13 cellular contexts compared by ENCODE assay signal in the genomic region with DNA sequence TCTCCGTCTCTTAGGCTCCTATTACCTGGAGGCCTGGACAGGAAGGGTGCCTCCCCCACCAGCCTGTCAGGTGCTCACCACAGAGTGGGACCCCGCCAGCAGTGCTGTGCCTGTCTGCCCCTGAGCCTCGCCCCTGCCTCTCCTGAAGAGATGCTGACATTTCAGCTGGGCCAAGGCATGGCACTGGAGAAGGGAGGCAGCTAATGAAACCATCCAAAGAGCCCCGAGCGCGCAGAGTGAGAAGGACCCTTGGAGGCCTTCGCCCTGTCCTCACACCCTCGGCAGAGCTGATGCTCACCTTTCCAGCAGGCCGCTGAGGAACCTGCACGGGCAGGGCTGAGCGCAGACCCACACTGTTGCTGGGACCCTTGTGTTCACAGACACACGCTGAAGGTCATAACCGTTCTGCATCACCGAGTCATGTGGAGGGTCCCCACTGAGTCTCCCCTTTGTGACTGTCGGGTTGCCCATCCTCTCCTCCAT. TPM values are rescaled to one million over a fixed set of nuclear protein-coding genes. Genes with fewer than 3 reads are reported as not detected.
DNase-seq lines count a peak whose midpoint lies in the region; ATAC-seq and TF ChIP-seq lines count a peak whose summit lies in the region.
"Had no signal": no experiment of that assay in that cellular context is flagged by ENCODE, and none has a peak within 500 bp of the region (broad histone marks: within the 10 kb centered on the region; RNA-seq: fewer than 3 reads in every experiment).

No MANE protein-coding gene starts in this region.

- H3K4me2 ChIP-seq in BLaER1 treated with 17β-estradiol and CSF1 and Interleukin-3, amounts not matched to agents 10 nM and 100 nM, result peak overlapping the region; percentile 82 to 100 (median 96)

- H3K9me3 ChIP-seq in BLaER1 treated with 17β-estradiol and CSF1 and Interleukin-3, amounts not matched to agents 10 nM and 100 nM (replicated peaks in 1 of 11), result no peaks in the 10 kb centered on the region
- no peaks in the 10 kb centered on the region for H3K9me3 ChIP-seq in Caco-2
- H3K9me3 ChIP-seq in stomach, result no peaks in the 10 kb centered on the region
- H3K9me3 ChIP-seq: left lung, suprapubic skin had no signal

- H3K27me3 Mint-ChIP-seq in Caco-2 (ENCODE audit: insufficient read depth, unreplicated experiment) (no peaks in the 10 kb centered on the region), natural killer cell (ENCODE audit: low read depth in 2 of 2) (no peaks in the 10 kb centered on the region)
- no peaks in the 10 kb centered on the region for H3K27me3 Mint-ChIP-seq in activated naive CD8-positive, alpha-beta T cell treated with anti-CD3 and anti-CD28 coated beads, Interleukin-2, amount 50 U/mL, for 24 hours

- WGBS in stomach, 5 donors, result 93 to 99% (median 96%) methylated on average over 11 to 15 of the region's 15 CpGs

- no peak for TF ChIP-seq EP300 in stomach (IDR thresholded peaks at IDR 0.05)

- TF ChIP-seq POLR2A in stomach (IDR thresholded peaks at IDR 0.05), result no peak

- DNase-seq in Caco-2 (no peak), natural killer cell (no peak), stomach (no peak), superior temporal gyrus (ENCODE audit: extremely low spot score) (no peak), AG08396 (ENCODE audit: low spot score) (no peak)
- DNase-seq in activated naive CD8-positive, alpha-beta T cell treated with anti-CD3 and anti-CD28 coated beads, Interleukin-2, amount 50 U/mL, for 24 hours, result no peak
- DNase-seq: activated CD4-positive, CD25-positive, alpha-beta regulatory T cell; H9; nucleus accumbens had no signal

- no peak for TF ChIP-seq CTCF in Caco-2 (IDR thresholded peaks at IDR 0.05; ENCODE audit: insufficient read depth in 1 of 2, low read depth in 1 of 2, low read length in 1 of 2, severe bottlenecking in 1 of 2, unreplicated experiment in 1 of 2)
- TF ChIP-seq CTCF in natural killer cell (IDR thresholded peaks at IDR 0.05), result no peak
- TF ChIP-seq CTCF in stomach (IDR thresholded peaks at IDR 0.05), result no peak

- no peak for ATAC-seq in activated naive CD8-positive, alpha-beta T cell treated with anti-CD3 and anti-CD28 coated beads, Interleukin-2, amount 50 U/mL, for 24 hours
- no peak for ATAC-seq in natural killer cell
- no peak for ATAC-seq in HG02678 (IDR thresholded peaks at IDR 0.05; ENCODE audit: unreplicated experiment)
- ATAC-seq: left lung had no signal

- H3K4me3 ChIP-seq in BLaER1 treated with 17β-estradiol and CSF1 and Interleukin-3, amounts not matched to agents 10 nM and 100 nM, result peak overlapping the region in 1 of 10 experiments; percentile 16; a peak in 1 of 20 replicates
- H3K4me3 ChIP-seq in Caco-2 (ENCODE audit: low read depth, low read length) (no peak overlapping the region), stomach (no peak overlapping the region)

- H3K4me1 ChIP-seq in BLaER1 treated with 17β-estradiol and CSF1 and Interleukin-3, amounts not matched to agents 10 nM and 100 nM, result peaks cover 70 to 80% (median 74%) of the 10 kb centered on the region in 10 experiments
- H3K4me1 ChIP-seq in Caco-2 (peaks cover 9% of the 10 kb centered on the region), stomach (peaks cover 7 to 37% (median 16%) of the 10 kb centered on the region in 4 donors)

- no peaks in the 10 kb centered on the region for H3K27me3 ChIP-seq in BLaER1 treated with 17β-estradiol and CSF1 and Interleukin-3, amounts not matched to agents 10 nM and 100 nM
- H3K27me3 ChIP-seq in Caco-2 (replicated peaks; ENCODE audit: control insufficient read depth, insufficient read depth, low read length) (no peaks in the 10 kb centered on the region), stomach (no peaks in the 10 kb centered on the region)
- H3K27me3 ChIP-seq: left lung, suprapubic skin had no signal

- BruUV-seq in Caco-2 (replicated peaks; lab: Mats Ljungman, UMichigan), result no TSS peak

- peak overlapping the region in 9 of 11 experiments; percentile 89 to 100 (median 99); a peak in 16 of 22 replicates for H3K9ac ChIP-seq in BLaER1 treated with 17β-estradiol and CSF1 and Interleukin-3, amounts not matched to agents 10 nM and 100 nM

- peak overlapping the region; percentile 96 for H3K4me3 Mint-ChIP-seq in Caco-2 (ENCODE audit: unreplicated experiment)
- peak overlapping the region; percentile 82 for H3K4me3 Mint-ChIP-seq in activated naive CD8-positive, alpha-beta T cell treated with anti-CD3 and anti-CD28 coated beads, Interleukin-2, amount 50 U/mL, for 24 hours
- H3K4me3 Mint-ChIP-seq in natural killer cell, result peak overlapping the region; percentile 80

- peaks cover 0 to 25% (median 24%) of the 10 kb centered on the region in 11 experiments; a peak in 21 of 22 replicates for H4K20me1 ChIP-seq in BLaER1 treated with 17β-estradiol and CSF1 and Interleukin-3, amounts not matched to agents 10 nM and 100 nM

- H3K36me3 Mint-ChIP-seq in Caco-2 (ENCODE audit: insufficient read depth, unreplicated experiment) (peaks cover 48% of the 10 kb centered on the region), natural killer cell (no peaks in the 10 kb centered on the region)
- peaks cover 2% of the 10 kb centered on the region for H3K36me3 Mint-ChIP-seq in activated naive CD8-positive, alpha-beta T cell treated with anti-CD3 and anti-CD28 coated beads, Interleukin-2, amount 50 U/mL, for 24 hours (ENCODE audit: low read depth)

- intact Hi-C loops in Caco-2 (cut with micrococcal nuclease; ENCODE audit: unreplicated experiment) (no loop called here), natural killer cell (cut with micrococcal nuclease) (no loop called here), stomach (cut with DNase I; ENCODE audit: low total_unique reads) (no loop called here)

- H3K9me3 Mint-ChIP-seq in Caco-2 (ENCODE audit: unreplicated experiment) (no peaks in the 10 kb centered on the region), natural killer cell (no peaks in the 10 kb centered on the region)
- no peaks in the 10 kb centered on the region for H3K9me3 Mint-ChIP-seq in activated naive CD8-positive, alpha-beta T cell treated with anti-CD3 and anti-CD28 coated beads, Interleukin-2, amount 50 U/mL, for 24 hours
- H3K9me3 Mint-ChIP-seq: H9 had no signal

- peak overlapping the region in 10 of 11 experiments; percentile 75 to 100 (median 99); a peak in 19 of 22 replicates for H3K27ac ChIP-seq in BLaER1 treated with 17β-estradiol and CSF1 and Interleukin-3, amounts not matched to agents 10 nM and 100 nM
- H3K27ac ChIP-seq in stomach, result no peak overlapping the region

- H3K27ac Mint-ChIP-seq in Caco-2 (ENCODE audit: unreplicated experiment) (peak overlapping the region; percentile 95), natural killer cell (no peak overlapping the region)
- H3K27ac Mint-ChIP-seq in activated naive CD8-positive, alpha-beta T cell treated with anti-CD3 and anti-CD28 coated beads, Interleukin-2, amount 50 U/mL, for 24 hours, result no peak overlapping the region

- peaks cover 18 to 31% (median 22%) of the 10 kb centered on the region in 11 experiments for H3K36me3 ChIP-seq in BLaER1 treated with 17β-estradiol and CSF1 and Interleukin-3, amounts not matched to agents 10 nM and 100 nM
- H3K36me3 ChIP-seq in Caco-2 (ENCODE audit: control insufficient read depth, insufficient read depth, low read length) (no peaks in the 10 kb centered on the region), stomach (peaks cover 0 to 22% (median 9%) of the 10 kb centered on the region in 4 donors)

- peaks cover 8% of the 10 kb centered on the region for H3K4me1 Mint-ChIP-seq in Caco-2 (ENCODE audit: low read depth, unreplicated experiment)
- H3K4me1 Mint-ChIP-seq in activated naive CD8-positive, alpha-beta T cell treated with anti-CD3 and anti-CD28 coated beads, Interleukin-2, amount 50 U/mL, for 24 hours, result peaks cover 17% of the 10 kb centered on the region
- H3K4me1 Mint-ChIP-seq in natural killer cell, result peaks cover 0 to 10% of the 10 kb centered on the region in 2 donors

- CTCF ChIA-PET in Caco-2 (lab: Charles Lee), result interaction anchor here (1.5 kb wide), 1 partner anchor 28 kb away, joined by 3 read pairs; no protein-coding TSS in a partner anchor

- POLR2A ChIA-PET in Caco-2 (lab: Charles Lee), result interaction anchor here (1.2 to 2.0 kb wide), 3 partner anchors 11 to 238 kb away, joined by 4 to 45 read pairs (median 12); a partner anchor contains a TSS

RNA-seq across cellular contexts. Expression of a gene that starts 2.1 kb away (rescaled TPM):
- total RNA-seq in Caco-2 (2022), result 14.1 and 17.3 TPM in 2 replicates
- 1 to 10 TPM; 1.2 to 3.4 (median 2.0) TPM for total RNA-seq in natural killer cell
- 10 to 100 TPM in 4 of 5 donors, 1 to 10 TPM in 1; 7.3 to 37.9 (median 19.2) TPM for total RNA-seq in stomach
- polyA plus RNA-seq in stomach, result 10 to 100 TPM in 1 of 3 donors, 1 to 10 TPM in 2; 2.1 to 12.7 (median 7.9) TPM

RNA-seq across cellular contexts. Expression of a gene that starts 11.5 kb away (rescaled TPM):
- 57.6 and 60.7 TPM in 2 replicates for total RNA-seq in Caco-2 (2022)
- 10 to 100 TPM; 41.3 to 47.0 (median 41.7) TPM for total RNA-seq in natural killer cell
- total RNA-seq in stomach, result 100 to 1,000 TPM in 1 of 5 donors, 10 to 100 TPM in 2, 1 to 10 TPM in 1, under 1 TPM in 1; 0.58 to 124 (median 19.4) TPM
- 10 to 100 TPM in 2 of 3 donors, 1 to 10 TPM in 1; 9.7 to 22.5 (median 10.1) TPM for polyA plus RNA-seq in stomach

Comparison
In these comparisons a context has a peak if more than half of its experiments do, and no peak if none do; other contexts are left out.
1. H3K27ac ChIP-seq: peak in BLaER1 treated with 17β-estradiol and CSF1 and Interleukin-3, amounts not matched to agents 10 nM and 100 nM (10 of 11); none in stomach (0 of 5).
2. Peak in every context shown above with its lines, with median percentiles within 50 percentile points of each other: H3K4me3 Mint-ChIP-seq.